15 cellular contexts compared by ENCODE assay signal in genomic region chr1:53732912-53733317, GRCh38. TPM values are rescaled to one million over a fixed set of nuclear protein-coding genes. Genes with fewer than 3 reads are reported as not detected.
DNase-seq lines count a peak whose midpoint lies in the region; ATAC-seq and TF ChIP-seq lines count a peak whose summit lies in the region.
"Had no signal": no experiment of that assay in that cellular context is flagged by ENCODE, and none has a peak within 500 bp of the region (broad histone marks: within the 10 kb centered on the region; RNA-seq: fewer than 3 reads in every experiment).

No MANE protein-coding gene starts in this region.

- H3K36me3 ChIP-seq in skeletal muscle satellite cell (ENCODE audit: insufficient read depth, low read length), result peaks cover 10% of the 10 kb centered on the region
- H3K36me3 ChIP-seq: right lobe of liver had no signal

- H3K9me3 ChIP-seq in skeletal muscle satellite cell (replicated peaks; ENCODE audit: low read length), result no peaks in the 10 kb centered on the region
- H3K9me3 ChIP-seq: Caco-2, right lobe of liver had no signal

- peaks cover 74% of the 10 kb centered on the region for H3K4me1 ChIP-seq in skeletal muscle satellite cell (ENCODE audit: control insufficient read depth, insufficient read depth, low read length)
- H3K4me1 ChIP-seq: Caco-2 had no signal

- DNase-seq in GM04503 (ENCODE audit: low read depth) (peak; percentile 93), fibroblast of mammary gland (ENCODE audit: low read depth) (peak; percentile 95), NCI-H1417 (lab: John Stamatoyannopoulos, UW) (no peak), cerebellum (ENCODE audit: low spot score) (no peak), cerebellar cortex (ENCODE audit: low spot score) (no peak)
- DNase-seq: Caco-2, caudate nucleus, islet precursor cell, right lobe of liver, T-helper 17 cell had no signal

- H3K4me3 ChIP-seq in fibroblast of mammary gland (ENCODE audit: control insufficient read depth, low read depth, low read length) (peak overlapping the region; percentile 23), skeletal muscle satellite cell (ENCODE audit: low read length) (peak overlapping the region; percentile 37)
- H3K4me3 ChIP-seq: right lobe of liver had no signal

- TF ChIP-seq CTCF in fibroblast of mammary gland (conservative IDR thresholded peaks at IDR 0.05; ENCODE audit: control insufficient read depth, insufficient read depth, low read depth, low read length), result no peak

- H3K27me3 ChIP-seq in skeletal muscle satellite cell (ENCODE audit: control insufficient read depth, insufficient read depth, low read length), result no peaks in the 10 kb centered on the region

- ATAC-seq in SK-N-SH treated with all-trans-retinoic acid at 6 μM for 48 hours (peak; percentile 25; the same call in 2 of the 3 replicates), GM19455 (IDR thresholded peaks at IDR 0.05; ENCODE audit: unreplicated experiment) (no peak)
- ATAC-seq: right lobe of liver, T-helper 17 cell had no signal

- H3K4me2 ChIP-seq in skeletal muscle satellite cell (ENCODE audit: low read length), result peak overlapping the region; percentile 91

- H3K9ac ChIP-seq in skeletal muscle satellite cell (ENCODE audit: low read depth, low read length), result peak overlapping the region; percentile 83

TF ChIP-seq in SK-N-SH treated with all-trans-retinoic acid at 6 μM for 48 hours, 23 proteins besides CTCF, POLR2A, EP300 and RAD21:
- TF ChIP-seq CREB5 (CRISPR knock-in tag; IDR thresholded peaks at IDR 0.05; ENCODE audit: low read depth) (0 out of 2 replicates have a peak, but pooled peaks have one; percentile 32), ARNTL (CRISPR knock-in tag; IDR thresholded peaks at IDR 0.05; ENCODE audit: borderline replicate concordance, low read depth) (no peak), ZNF70 (CRISPR knock-in tag; IDR thresholded peaks at IDR 0.05) (no peak), POU6F1 (CRISPR knock-in tag; IDR thresholded peaks at IDR 0.05; ENCODE audit: borderline replicate concordance, low read depth) (no peak), ISL1 (CRISPR knock-in tag; IDR thresholded peaks at IDR 0.05) (peak; percentile 87), CSDC2 (CRISPR knock-in tag; IDR thresholded peaks at IDR 0.05) (no peak), PPARA (CRISPR knock-in tag; IDR thresholded peaks at IDR 0.05; ENCODE audit: borderline replicate concordance) (no peak), ZNF565 (CRISPR knock-in tag; conservative IDR thresholded peaks at IDR 0.05; ENCODE audit: low read depth) (no peak)

RNA-seq across cellular contexts. Expression of gene GLIS1, which starts 6.0 kb away (rescaled TPM):
- total RNA-seq in skeletal muscle satellite cell (2012; rRNA removed), result 3.5 and 3.9 TPM in 2 replicates
- 0.27 TPM for total RNA-seq in cerebellum
- total RNA-seq: Caco-2, frontal cortex, right lobe of liver, T-helper 17 cell, temporal lobe had no signal

Comparison
In these comparisons a context has a peak if more than half of its experiments do, and no peak if none do; other contexts are left out.
1. DNase-seq: peak in GM04503 (single experiment) and fibroblast of mammary gland (single experiment); none in NCI-H1417 (0 of 3), cerebellum (single experiment) and cerebellar cortex (single experiment).